9 cellular contexts compared by ENCODE assay signal in the genomic region with DNA sequence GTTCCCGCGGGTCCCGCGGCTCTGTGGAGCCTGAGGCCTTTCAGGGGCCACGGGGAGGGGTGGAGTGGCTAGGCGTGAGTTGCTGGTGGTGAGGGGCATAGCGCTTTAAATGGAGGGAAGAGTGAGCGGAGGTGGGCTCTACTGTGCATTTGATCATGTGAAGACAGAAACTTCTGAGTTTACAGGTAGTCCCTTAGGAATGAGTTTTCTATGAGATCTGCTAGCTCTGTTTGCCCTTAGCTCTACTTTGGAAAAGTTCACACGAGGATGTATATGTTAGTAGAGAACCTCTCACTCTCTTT. TPM values are rescaled to one million over a fixed set of nuclear protein-coding genes. Genes with fewer than 3 reads are reported as not detected.
DNase-seq lines count a peak whose midpoint lies in the region; ATAC-seq and TF ChIP-seq lines count a peak whose summit lies in the region.
"Had no signal": no experiment of that assay in that cellular context is flagged by ENCODE, and none has a peak within 500 bp of the region (broad histone marks: within the 10 kb centered on the region; RNA-seq: fewer than 3 reads in every experiment).

No MANE protein-coding gene starts in this region.

- no peaks in the 10 kb centered on the region for H3K36me3 ChIP-seq in iPS-18a (ENCODE audit: control insufficient read depth, low read depth, low read length)

- H3K27ac ChIP-seq in iPS-18a (ENCODE audit: low read length): no peak overlapping the region

- DNase-seq in HFF-Myc (ENCODE audit: extremely low read depth, low read depth) (no peak), NCI-H1417 treated with DMSO at 0.1 percent for 48 hours (lab: John Stamatoyannopoulos, UW) (no peak)
- no peak for DNase-seq in activated naive CD8-positive, alpha-beta T cell treated with anti-CD3 and anti-CD28 coated beads, Interleukin-2, amount 10 ng/mL, durations not matched to agents 7 days and 5 days
- peak; percentile 26 for DNase-seq in stimulated activated CD8-positive, alpha-beta memory T cell treated with anti-CD3 and anti-CD28 coated beads, Interleukin-4, amount 100 ng/mL, for 48 hours
- DNase-seq in stimulated activated CD4-positive, alpha-beta T cell treated with anti-CD3 and anti-CD28 coated beads, Interleukin-12 subunit alpha, Interleukin-12 subunit beta, amount 100 ng/mL, for 4 hours: no peak
- DNase-seq: amniotic stem cell, NCI-H2029 treated with DMSO at 0.1 percent for 48 hours had no signal

- peaks cover 3% of the 10 kb centered on the region for H3K36me3 Mint-ChIP-seq in activated naive CD8-positive, alpha-beta T cell treated with anti-CD3 and anti-CD28 coated beads, Interleukin-2, amount 10 ng/mL, durations not matched to agents 7 days and 5 days

- H3K4me1 Mint-ChIP-seq in activated naive CD8-positive, alpha-beta T cell treated with anti-CD3 and anti-CD28 coated beads, Interleukin-2, amount 10 ng/mL, durations not matched to agents 7 days and 5 days: peaks cover 27% of the 10 kb centered on the region

- TF ChIP-seq CTCF in HFF-Myc (IDR thresholded peaks at IDR 0.05; ENCODE audit: low read depth, low read length, missing control alignments): no peak

- H3K9ac ChIP-seq in iPS-18a (ENCODE audit: low read length): peak overlapping the region; percentile 80

- H3K27me3 Mint-ChIP-seq in activated naive CD8-positive, alpha-beta T cell treated with anti-CD3 and anti-CD28 coated beads, Interleukin-2, amount 10 ng/mL, durations not matched to agents 7 days and 5 days: peaks cover 6% of the 10 kb centered on the region

- H3K4me3 ChIP-seq in HFF-Myc (replicated peaks; ENCODE audit: low read depth, low read length) (peak overlapping the region; percentile 52), iPS-18a (ENCODE audit: low read length) (peak overlapping the region; percentile 94)

- H3K9me3 Mint-ChIP-seq in activated naive CD8-positive, alpha-beta T cell treated with anti-CD3 and anti-CD28 coated beads, Interleukin-2, amount 10 ng/mL, durations not matched to agents 7 days and 5 days: no peaks in the 10 kb centered on the region

- POLR2A ChIA-PET in activated naive CD8-positive, alpha-beta T cell treated with anti-CD3 and anti-CD28 coated beads, Interleukin-2, amount 10 ng/mL, durations not matched to agents 7 days and 5 days (lab: Charles Lee): interaction anchor here (0.9 kb wide), 1 partner anchor 22 kb away, joined by 3 read pairs; no protein-coding TSS in a partner anchor

- peaks cover 10% of the 10 kb centered on the region for H3K27me3 ChIP-seq in iPS-18a (ENCODE audit: control insufficient read depth, insufficient read depth, low read length)

- peak overlapping the region; percentile 76 for H3K4me3 Mint-ChIP-seq in activated naive CD8-positive, alpha-beta T cell treated with anti-CD3 and anti-CD28 coated beads, Interleukin-2, amount 10 ng/mL, durations not matched to agents 7 days and 5 days

- no peak overlapping the region for H3K27ac Mint-ChIP-seq in activated naive CD8-positive, alpha-beta T cell treated with anti-CD3 and anti-CD28 coated beads, Interleukin-2, amount 10 ng/mL, durations not matched to agents 7 days and 5 days

- ATAC-seq in activated naive CD8-positive, alpha-beta T cell treated with anti-CD3 and anti-CD28 coated beads, Interleukin-2, amount 10 ng/mL, durations not matched to agents 7 days and 5 days (ENCODE audit: low read depth): no peak
- ATAC-seq in GM21360 (IDR thresholded peaks at IDR 0.05; ENCODE audit: unreplicated experiment): no peak

- H3K9me3 ChIP-seq in iPS-18a (ENCODE audit: control insufficient read depth, low read depth, low read length): no peaks in the 10 kb centered on the region

- H3K4me1 ChIP-seq in iPS-18a (ENCODE audit: control insufficient read depth, low read depth, low read length): peaks cover 18% of the 10 kb centered on the region

RNA-seq across cellular contexts. Expression of a gene that starts 0.6 kb away (rescaled TPM):
- under 1 TPM; 0.48 to 0.55 TPM for total RNA-seq in activated naive CD8-positive, alpha-beta T cell treated with anti-CD3 and anti-CD28 coated beads, Interleukin-2, amount 10 ng/mL, durations not matched to agents 7 days and 5 days
